Comparison of ENCODE assay signal across 10 cellular contexts in the genomic region with DNA sequence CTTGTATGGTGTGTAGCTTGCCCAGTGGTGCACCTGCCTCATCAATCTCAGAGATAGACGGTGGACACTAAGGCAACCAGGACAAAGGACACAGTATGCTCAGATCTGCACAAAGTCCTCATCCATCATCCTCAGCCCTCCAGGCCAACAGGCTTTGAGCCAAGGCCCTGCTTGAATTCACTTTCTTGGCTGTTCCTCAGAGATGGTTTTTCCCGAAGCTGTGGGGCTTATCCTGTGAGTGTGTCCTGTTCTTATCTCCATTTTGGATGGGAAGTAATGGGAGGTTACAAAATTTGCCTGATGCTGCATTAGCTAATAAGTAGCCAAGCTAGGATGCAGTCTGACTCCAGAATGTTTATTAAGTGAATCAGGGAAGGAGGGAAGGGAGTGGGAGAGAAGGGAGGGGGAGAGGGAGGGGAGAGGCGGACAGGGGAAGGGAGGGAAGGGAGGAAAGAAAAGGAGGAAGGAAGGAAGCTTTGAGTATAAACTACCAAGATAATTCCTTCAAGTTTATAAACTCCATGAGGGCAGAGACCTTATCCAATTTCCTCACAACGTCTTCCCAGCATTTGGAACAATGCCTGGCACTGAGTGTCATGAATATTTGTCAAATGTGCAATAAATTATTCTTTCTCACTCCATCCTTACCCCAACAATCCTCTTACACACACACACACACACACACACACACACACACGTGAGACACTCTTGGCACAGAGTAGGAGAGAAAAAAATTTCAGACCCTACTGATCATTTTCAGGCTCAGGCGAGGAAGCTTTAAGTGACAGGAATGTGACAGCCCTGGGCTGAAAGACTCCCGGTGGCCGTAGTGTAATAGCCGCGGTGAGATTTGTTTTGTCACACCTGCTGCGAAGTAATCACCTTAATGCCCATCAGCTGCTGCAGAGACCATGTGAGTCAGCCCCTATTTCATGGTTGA.
DNase-seq lines count a peak whose midpoint lies in the region; ATAC-seq and TF ChIP-seq lines count a peak whose summit lies in the region.
"Had no signal": no experiment of that assay in that cellular context is flagged by ENCODE, and none has a peak within 500 bp of the region (broad histone marks: within the 10 kb centered on the region; RNA-seq: fewer than 3 reads in every experiment).

No MANE protein-coding gene starts in this region.

- H3K36me3 ChIP-seq in endodermal cell (ENCODE audit: control insufficient read depth, insufficient read depth, low read length) (no peaks in the 10 kb centered on the region), lower lobe of right lung (no peaks in the 10 kb centered on the region), upper lobe of left lung (no peaks in the 10 kb centered on the region)

- H3K4me1 Mint-ChIP-seq in endodermal cell = peaks cover 35% of the 10 kb centered on the region

- no peak overlapping the region for H3K4me3 Mint-ChIP-seq in endodermal cell

- DNase-seq in NCI-H226 = peak; percentile 80
- DNase-seq in endodermal cell = peak; percentile 77
- no peak for DNase-seq in lower lobe of right lung
- peak in 1 of 2 donors; percentile 34 for DNase-seq in upper lobe of left lung
- DNase-seq in central memory CD4-positive, alpha-beta T cell = no peak
- DNase-seq in NCI-H1048 (lab: John Stamatoyannopoulos, UW) = no peak
- DNase-seq in DMS79 (lab: John Stamatoyannopoulos, UW) = no peak
- DNase-seq: NCI-H1694; stimulated activated CD8-positive, alpha-beta memory T cell treated with anti-CD3 and anti-CD28 coated beads, Interleukin-4, amount 100 ng/mL, for 48 hours had no signal

- TF ChIP-seq POLR2A in upper lobe of left lung (IDR thresholded peaks at IDR 0.05) = no peak

- H3K27ac Mint-ChIP-seq in endodermal cell = no peak overlapping the region

- intact Hi-C loops in lower lobe of right lung (cut with DNase I) = no loop called here

- TF ChIP-seq CTCF in endodermal cell (conservative IDR thresholded peaks at IDR 0.05) (no peak), lower lobe of right lung (IDR thresholded peaks at IDR 0.05) (no peak), upper lobe of left lung (IDR thresholded peaks at IDR 0.05) (no peak)

- H3K27ac ChIP-seq in endodermal cell (ENCODE audit: low read depth, low read length) = peak overlapping the region; percentile 90
- peak overlapping the region; percentile 44 for H3K27ac ChIP-seq in lower lobe of right lung
- peak overlapping the region in 3 of 4 donors; percentile 13 to 44 (median 18) for H3K27ac ChIP-seq in upper lobe of left lung
- H3K27ac ChIP-seq: epithelial cell of prostate had no signal

- WGBS in endodermal cell (ENCODE audit: insufficient coverage in 1 of 2, insufficient read length in 1 of 2), 2 experiments = 41 to 66% methylated on average over 7 to 10 of the region's 11 CpGs
- 42 to 54% methylated on average over 11 of the region's 11 CpGs for WGBS in upper lobe of left lung, 2 donors

- H3K9me3 ChIP-seq in endodermal cell (ENCODE audit: control insufficient read depth, low read length) = no peaks in the 10 kb centered on the region
- no peaks in the 10 kb centered on the region for H3K9me3 ChIP-seq in lower lobe of right lung
- no peaks in the 10 kb centered on the region for H3K9me3 ChIP-seq in upper lobe of left lung

- no peaks in the 10 kb centered on the region for H3K9me3 Mint-ChIP-seq in endodermal cell

- H3K27me3 Mint-ChIP-seq in endodermal cell (ENCODE audit: insufficient read depth) = peaks cover 5% of the 10 kb centered on the region

- no peak overlapping the region for H3K9ac ChIP-seq in endodermal cell (ENCODE audit: extremely low read depth, low read length, poor library complexity, severe bottlenecking)

- H3K4me1 ChIP-seq in endodermal cell (ENCODE audit: control insufficient read depth, insufficient read depth, low read length) (no peaks in the 10 kb centered on the region), lower lobe of right lung (peaks cover 54% of the 10 kb centered on the region), upper lobe of left lung (peaks cover 41 to 51% (median 48%) of the 10 kb centered on the region in 4 donors)

- no peaks in the 10 kb centered on the region for H3K27me3 ChIP-seq in endodermal cell (ENCODE audit: control insufficient read depth, insufficient read depth, low read length, poor library complexity, severe bottlenecking)
- no peaks in the 10 kb centered on the region for H3K27me3 ChIP-seq in lower lobe of right lung (ENCODE audit: low read depth)
- no peaks in the 10 kb centered on the region for H3K27me3 ChIP-seq in upper lobe of left lung

- H3K4me3 ChIP-seq in endodermal cell (ENCODE audit: low read length) (no peak overlapping the region), lower lobe of right lung (no peak overlapping the region), upper lobe of left lung (no peak overlapping the region)

- peak; percentile 37 to 46 for ATAC-seq in lower lobe of right lung
- peak; percentile 52 to 80 for ATAC-seq in upper lobe of left lung (ENCODE audit: low FRiP score in 2 of 2)

- TF ChIP-seq EP300 in upper lobe of left lung (IDR thresholded peaks at IDR 0.05) = peak in 1 of 4 donors; percentile 8

- no peaks in the 10 kb centered on the region for H3K36me3 Mint-ChIP-seq in endodermal cell (ENCODE audit: low read depth)

Comparison
In these comparisons a context has a peak if more than half of its experiments do, and no peak if none do; other contexts are left out.
1. DNase-seq: peak in NCI-H226 (single experiment) and endodermal cell (single experiment); none in lower lobe of right lung (single experiment), central memory CD4-positive, alpha-beta T cell (single experiment), NCI-H1048 (single experiment) and DMS79 (single experiment).
2. H3K27ac ChIP-seq: peak in every context shown above with its lines; median percentile 90 in endodermal cell; 44 in lower lobe of right lung; 18 in upper lobe of left lung.